Comparison of ENCODE assay signal across 9 cellular contexts in genomic region chr12:131894981-131895639, GRCh38. TPM values are rescaled to one million over a fixed set of nuclear protein-coding genes. Genes with fewer than 3 reads are reported as not detected.
A peak's percentile ranks its signal among the peaks of the same experiment; 100 is the strongest.
DNase-seq lines count a peak whose midpoint lies in the region; ATAC-seq, FAIRE-seq and TF ChIP-seq lines count a peak whose summit lies in the region.
"Had no signal": no experiment of that assay in that cellular context is flagged by ENCODE, and none has a peak within 500 bp of the region (broad histone marks: within the 10 kb centered on the region; RNA-seq: fewer than 3 reads in every experiment).

No MANE protein-coding gene starts in this region.

- peak overlapping the region; percentile 88 for H3K4me3 Mint-ChIP-seq in nephron progenitor cell

- FAIRE-seq in RCC 7860 (lab: Jason Lieb, UNC): no peak
- FAIRE-seq: colon had no signal

- H3K27me3 Mint-ChIP-seq in nephron progenitor cell (ENCODE audit: low read depth, poor library complexity): peaks cover 4% of the 10 kb centered on the region

- H3K27me3 ChIP-seq in SJCRH30: no peaks in the 10 kb centered on the region

- ATAC-seq in HG02759 (IDR thresholded peaks at IDR 0.05; ENCODE audit: unreplicated experiment): no peak

- H3K9me3 Mint-ChIP-seq in nephron progenitor cell: no peaks in the 10 kb centered on the region

- H3K4me3 ChIP-seq in SJCRH30 (peak overlapping the region; percentile 77), epithelial cell of esophagus (ENCODE audit: low read length) (peak overlapping the region; percentile 68)

- H3K36me3 ChIP-seq in SJCRH30: no peaks in the 10 kb centered on the region

- peak overlapping the region; percentile 71 for H3K27ac ChIP-seq in SJCRH30

- TF ChIP-seq CTCF in epithelial cell of esophagus (IDR thresholded peaks at IDR 0.05; ENCODE audit: insufficient read depth, low read depth, low read length, missing control alignments) (no peak), nephron progenitor cell (IDR thresholded peaks at IDR 0.05) (no peak)

- DNase-seq in activated CD4-positive, alpha-beta T cell treated with anti-CD3 and anti-CD28 coated beads, Interleukin-2, amount 50 U/mL, for 48 hours: peak; percentile 8 to 20
- DNase-seq in activated CD4-positive, alpha-beta T cell treated with anti-CD3 and anti-CD28 coated beads, Interleukin-2, amount 50 U/mL, for 1 hour: no peak
- DNase-seq in SJCRH30 (no peak), epithelial cell of esophagus (ENCODE audit: low read depth) (peak; percentile 24), nephron progenitor cell (peak; percentile 38), RCC 7860 (ENCODE audit: low spot score) (no peak), T1000 (lab: John Stamatoyannopoulos, UW) (no peak)

- H3K4me1 ChIP-seq in SJCRH30: no peaks in the 10 kb centered on the region; the same call in 1 of the 2 replicates

- H3K36me3 Mint-ChIP-seq in nephron progenitor cell (ENCODE audit: low read depth): peaks cover 7% of the 10 kb centered on the region

- no peak overlapping the region for H3K27ac Mint-ChIP-seq in nephron progenitor cell

- H3K9me3 ChIP-seq in SJCRH30 (replicated peaks): no peaks in the 10 kb centered on the region

- peaks cover 26% of the 10 kb centered on the region for H3K4me1 Mint-ChIP-seq in nephron progenitor cell

RNA-seq across cellular contexts. Expression of gene ULK1, which starts 0.7 kb away (rescaled TPM):
- total RNA-seq in SJCRH30 (2014; rRNA removed; shearing (Covaris generic)): 7.2 and 7.6 TPM in 2 replicates

RNA-seq across cellular contexts. Expression of gene PUS1, which starts 34.0 kb away (rescaled TPM):
- total RNA-seq in SJCRH30 (2014; rRNA removed; shearing (Covaris generic)): 16.0 and 17.1 TPM in 2 replicates

RNA-seq across cellular contexts. Expression of gene EP400, which starts 54.6 kb away (rescaled TPM):
- total RNA-seq in SJCRH30 (2014; rRNA removed; shearing (Covaris generic)): 15.0 and 17.0 TPM in 2 replicates

Comparison
In these comparisons a context has a peak if more than half of its experiments do, and no peak if none do; other contexts are left out.
1. DNase-seq: peak in activated CD4-positive, alpha-beta T cell treated with anti-CD3 and anti-CD28 coated beads, Interleukin-2, amount 50 U/mL, for 48 hours (2 of 2), epithelial cell of esophagus (single experiment) and nephron progenitor cell (single experiment); none in activated CD4-positive, alpha-beta T cell treated with anti-CD3 and anti-CD28 coated beads, Interleukin-2, amount 50 U/mL, for 1 hour (single experiment), SJCRH30 (0 of 2), RCC 7860 (single experiment) and T1000 (single experiment).